Comparison of ENCODE assay signal across 19 cellular contexts in genomic region chr1:195251900-195252299, GRCh38.
"Had no signal": no experiment of that assay in that cellular context is flagged by ENCODE, and none has a peak within 500 bp of the region (broad histone marks: within the 10 kb centered on the region; RNA-seq: fewer than 3 reads in every experiment).

No MANE protein-coding gene starts in this region.

- H3K36me3 Mint-ChIP-seq: naive thymus-derived CD8-positive, alpha-beta T cell had no signal

- H3K27ac ChIP-seq: coronary artery, dorsolateral prefrontal cortex, esophagus squamous epithelium, gastroesophageal sphincter, ovary, right atrium auricular region, sigmoid colon, skin epidermis, stomach had no signal

- H3K4me1 ChIP-seq: esophagus squamous epithelium, gastroesophageal sphincter, right atrium auricular region, sigmoid colon, stomach had no signal

- H3K4me3 Mint-ChIP-seq: naive thymus-derived CD8-positive, alpha-beta T cell had no signal

- H3K4me3 ChIP-seq: coronary artery, dorsolateral prefrontal cortex, esophagus squamous epithelium, gastroesophageal sphincter, mucosa of descending colon, ovary, right atrium auricular region, sigmoid colon, skin epidermis, stomach had no signal

- ATAC-seq: gastroesophageal sphincter; mucosa of descending colon; naive thymus-derived CD8-positive, alpha-beta T cell had no signal

- H3K27me3 Mint-ChIP-seq: naive thymus-derived CD8-positive, alpha-beta T cell had no signal

- DNase-seq: dorsolateral prefrontal cortex; effector CD8-positive, alpha-beta T cell; esophagus squamous epithelium; foreskin fibroblast; glutamatergic neuron; kidney glomerular epithelial cell; mucosa of descending colon; naive thymus-derived CD8-positive, alpha-beta T cell; nucleus accumbens; ovary; sigmoid colon; stimulated activated CD4-positive, alpha-beta T cell treated with anti-CD3 and anti-CD28 coated beads, Interleukin-12 subunit alpha, Interleukin-12 subunit beta, amount 100 ng/mL, for 4 hours; stimulated activated naive CD4-positive, alpha-beta T cell; stomach; trophoblast cell had no signal

- H3K27me3 ChIP-seq: dorsolateral prefrontal cortex, esophagus squamous epithelium, gastroesophageal sphincter, ovary, right atrium auricular region, sigmoid colon, stomach had no signal

- H3K4me1 Mint-ChIP-seq: naive thymus-derived CD8-positive, alpha-beta T cell had no signal

- H3K27ac Mint-ChIP-seq: naive thymus-derived CD8-positive, alpha-beta T cell had no signal

- H3K36me3 ChIP-seq: esophagus squamous epithelium, gastroesophageal sphincter, ovary, right atrium auricular region, sigmoid colon, stomach had no signal

- H3K9me3 ChIP-seq: esophagus squamous epithelium, gastroesophageal sphincter, mucosa of descending colon, ovary, right atrium auricular region, sigmoid colon, stomach had no signal
